ENCODE assay signal across 8 cellular contexts in the genomic region with DNA sequence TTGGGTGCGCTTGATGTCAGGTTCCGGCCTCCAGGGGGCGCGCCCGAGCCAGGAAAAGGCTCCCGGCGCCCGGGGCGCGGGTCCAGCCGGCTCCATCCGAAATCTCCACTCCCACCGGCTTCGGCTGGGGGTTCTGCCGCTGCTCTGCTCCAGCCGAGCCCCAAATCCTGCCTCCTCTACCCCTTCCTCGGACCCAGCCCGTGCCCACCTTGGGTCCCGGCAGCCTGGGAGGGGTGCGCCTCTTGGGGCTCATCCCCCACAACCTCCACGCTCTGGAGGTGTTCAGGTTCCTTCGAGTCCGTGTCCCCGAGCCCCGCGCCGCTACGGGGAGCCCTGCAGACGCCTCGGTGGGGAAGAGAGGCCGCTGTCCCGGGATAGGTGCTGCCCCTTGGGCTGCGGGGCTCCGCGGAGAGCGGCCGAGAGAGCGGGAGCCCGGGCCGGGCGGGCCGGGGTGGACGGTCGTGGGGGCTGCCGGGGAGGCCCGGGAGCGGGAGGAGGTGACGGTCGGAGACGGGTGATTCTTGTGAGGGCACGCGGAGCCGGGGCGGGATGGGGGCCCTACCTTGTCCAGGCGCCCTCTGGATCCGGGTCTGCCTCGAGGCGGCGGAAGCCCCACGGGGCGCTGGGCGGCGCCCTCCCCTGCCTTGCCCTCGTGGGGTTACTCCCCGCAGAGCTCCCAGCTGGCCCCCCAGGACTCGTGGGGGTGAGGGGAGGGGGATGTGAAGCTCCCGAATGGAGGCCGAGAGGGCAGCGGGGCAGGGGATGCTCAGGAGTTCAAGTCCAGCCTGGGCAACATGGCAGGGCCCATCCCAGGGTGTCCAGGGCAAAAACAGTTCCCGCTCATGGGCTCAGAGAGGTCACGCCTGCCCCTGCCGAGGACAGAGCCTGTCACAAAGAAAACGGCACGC. TPM values are rescaled to one million over a fixed set of nuclear protein-coding genes. Genes with fewer than 3 reads are reported as not detected.
DNase-seq lines count a peak whose midpoint lies in the region; ATAC-seq, FAIRE-seq and TF ChIP-seq lines count a peak whose summit lies in the region.

No MANE protein-coding gene starts in this region.

- H3K27me3 Mint-ChIP-seq in activated CD4-positive, alpha-beta T cell treated with anti-CD3 and anti-CD28 coated beads, Interleukin-2, amount 10 ng/mL, durations not matched to agents 7 days and 5 days: peaks cover 6% of the 10 kb centered on the region

- H3K36me3 ChIP-seq in lower lobe of right lung: no peaks in the 10 kb centered on the region

- POLR2A ChIA-PET in AG04450 (lab: Yijun Ruan, JAX): interaction anchor here (0.6 kb wide), 1 partner anchor 86 kb away, joined by 6 read pairs; no protein-coding TSS in a partner anchor
- POLR2A ChIA-PET in activated CD4-positive, alpha-beta T cell treated with anti-CD3 and anti-CD28 coated beads, Interleukin-2, amount 10 ng/mL, durations not matched to agents 7 days and 5 days (lab: Charles Lee): no interaction called here

- H3K9me3 ChIP-seq in AG04450 (ENCODE audit: control insufficient read depth, insufficient read depth, low read length) (no peaks in the 10 kb centered on the region), lower lobe of right lung (no peaks in the 10 kb centered on the region)

- intact Hi-C loops in dorsolateral prefrontal cortex (cut with DNase I) (loop anchor here in 1 of 2 donors (1.0 to 10.0 kb wide), 4 partner anchors 122 to 525 kb away; partner anchors contain the start of gene TTLL12), lower lobe of right lung (cut with DNase I) (no loop called here)

- no peak overlapping the region for H3K27ac Mint-ChIP-seq in activated CD4-positive, alpha-beta T cell treated with anti-CD3 and anti-CD28 coated beads, Interleukin-2, amount 10 ng/mL, durations not matched to agents 7 days and 5 days

- H3K4me3 ChIP-seq in AG04450 (ENCODE audit: low read depth, low read length): peak overlapping the region; percentile 68
- peak overlapping the region; percentile 34 to 83 (median 66) for H3K4me3 ChIP-seq in dorsolateral prefrontal cortex
- peak overlapping the region; percentile 55 for H3K4me3 ChIP-seq in lower lobe of right lung

- peak; percentile 93 for ATAC-seq in lower lobe of right lung
- no peak for ATAC-seq in GM19328 (IDR thresholded peaks at IDR 0.05; ENCODE audit: unreplicated experiment)

- H3K27ac ChIP-seq in AG04450 (ENCODE audit: low read depth, low read length) (no peak overlapping the region), dorsolateral prefrontal cortex (peak overlapping the region in 36 of 59 donors; percentile 1 to 86 (median 63)), lower lobe of right lung (peak overlapping the region; percentile 12)

- no peaks in the 10 kb centered on the region for H3K27me3 ChIP-seq in AG04450 (ENCODE audit: control insufficient read depth, insufficient read depth, low read length)
- H3K27me3 ChIP-seq in dorsolateral prefrontal cortex: no peaks in the 10 kb centered on the region
- no peaks in the 10 kb centered on the region for H3K27me3 ChIP-seq in lower lobe of right lung (ENCODE audit: low read depth)

- no peaks in the 10 kb centered on the region for H3K9me3 Mint-ChIP-seq in activated CD4-positive, alpha-beta T cell treated with anti-CD3 and anti-CD28 coated beads, Interleukin-2, amount 10 ng/mL, durations not matched to agents 7 days and 5 days

- peak; percentile 81 for TF ChIP-seq CTCF in AG04450 (IDR thresholded peaks at IDR 0.05; ENCODE audit: low read depth, low read length)
- TF ChIP-seq CTCF in dorsolateral prefrontal cortex (IDR thresholded peaks at IDR 0.05 in 54 of 56, conservative IDR thresholded peaks at IDR 0.05 in 2 of 56; ENCODE audit: low read depth in 1 of 56, partially characterized antibody in 56 of 56): peak in 54 of 56 donors; percentile 72 to 90 (median 82)
- TF ChIP-seq CTCF in lower lobe of right lung (IDR thresholded peaks at IDR 0.05): peak; percentile 81

- H3K4me1 ChIP-seq in lower lobe of right lung: peaks cover 12% of the 10 kb centered on the region

- DNase-seq in AG04450 (ENCODE audit: low read depth, low spot score) (no peak), GM18507 (ENCODE audit: extremely low spot score, insufficient read length, low read depth) (peak; percentile 74), NCI-H2107 (lab: John Stamatoyannopoulos, UW) (peak; percentile 21), dorsolateral prefrontal cortex (peak; percentile 64 to 84 (median 76)), lower lobe of right lung (peak; percentile 86)
- peak; percentile 83 for DNase-seq in activated CD4-positive, alpha-beta T cell treated with anti-CD3 and anti-CD28 coated beads, Interleukin-2, amount 10 ng/mL, durations not matched to agents 7 days and 5 days
- DNase-seq in stimulated activated CD4-positive, alpha-beta T cell treated with anti-CD3 and anti-CD28 coated beads, TNF-alpha, amount 100 ng/mL, for 1 hour (ENCODE audit: low read depth in 3 of 3, low spot score in 1 of 3): peak; percentile 39 to 80 (median 51)

- CTCF ChIA-PET in AG04450 (lab: Charles Lee): interaction anchor here (0.8 kb wide), 1 partner anchor 155 kb away, joined by 5 read pairs; no protein-coding TSS in a partner anchor
- CTCF ChIA-PET in activated CD4-positive, alpha-beta T cell treated with anti-CD3 and anti-CD28 coated beads, Interleukin-2, amount 10 ng/mL, durations not matched to agents 7 days and 5 days (lab: Charles Lee): interaction anchor here (0.6 kb wide), 1 partner anchor 118 kb away, joined by 4 read pairs; no protein-coding TSS in a partner anchor

- no peaks in the 10 kb centered on the region for H3K36me3 Mint-ChIP-seq in activated CD4-positive, alpha-beta T cell treated with anti-CD3 and anti-CD28 coated beads, Interleukin-2, amount 10 ng/mL, durations not matched to agents 7 days and 5 days (ENCODE audit: low read depth)

- FAIRE-seq in GM18507 (lab: Jason Lieb, UNC): peak; percentile 5

- H3K4me1 Mint-ChIP-seq in activated CD4-positive, alpha-beta T cell treated with anti-CD3 and anti-CD28 coated beads, Interleukin-2, amount 10 ng/mL, durations not matched to agents 7 days and 5 days: no peaks in the 10 kb centered on the region

- H3K4me3 Mint-ChIP-seq in activated CD4-positive, alpha-beta T cell treated with anti-CD3 and anti-CD28 coated beads, Interleukin-2, amount 10 ng/mL, durations not matched to agents 7 days and 5 days: peak overlapping the region; percentile 52

RNA-seq across cellular contexts. Expression of gene CYB5R3, which starts 13.2 kb away (rescaled TPM):
- polyA plus RNA-seq in AG04450 (2011; rRNA removed): 110 and 151 TPM in 2 replicates
- polyA minus RNA-seq in AG04450 (2011; rRNA and poly(A)+ RNA removed): 86.5 and 114 TPM in 2 replicates
- 10 to 100 TPM; 84.3 to 91.9 TPM for total RNA-seq in activated CD4-positive, alpha-beta T cell treated with anti-CD3 and anti-CD28 coated beads, Interleukin-2, amount 10 ng/mL, durations not matched to agents 7 days and 5 days
- total RNA-seq in dorsolateral prefrontal cortex (100 to 1,000 TPM in 119 of 120 experiments, 10 to 100 TPM in 1; 85.4 to 229 (median 131) TPM), lower lobe of right lung (219 TPM)

RNA-seq across cellular contexts. Expression of gene ATP5MGL, which starts 22.0 kb away (rescaled TPM):
- 0.15 TPM in 1 of 2 replicates, not detected in the other for polyA plus RNA-seq in AG04450 (2011; rRNA removed)
- 0.91 and 1.1 TPM in 2 replicates for polyA minus RNA-seq in AG04450 (2011; rRNA and poly(A)+ RNA removed)
- under 1 TPM; 0.45 to 0.71 TPM for total RNA-seq in activated CD4-positive, alpha-beta T cell treated with anti-CD3 and anti-CD28 coated beads, Interleukin-2, amount 10 ng/mL, durations not matched to agents 7 days and 5 days
- total RNA-seq in dorsolateral prefrontal cortex: 1 to 10 TPM in 62 of 120 experiments, under 1 TPM in 31, not detected in 27; 0.65 to 6.3 (median 1.3) TPM
- 1.0 TPM for total RNA-seq in lower lobe of right lung

RNA-seq across cellular contexts. Expression of gene POLDIP3, which starts 47.7 kb away (rescaled TPM):
- polyA plus RNA-seq in AG04450 (2011; rRNA removed): 50.6 and 55.7 TPM in 2 replicates
- polyA minus RNA-seq in AG04450 (2011; rRNA and poly(A)+ RNA removed): 40.2 and 47.8 TPM in 2 replicates
- 10 to 100 TPM; 83.4 to 97.7 TPM for total RNA-seq in activated CD4-positive, alpha-beta T cell treated with anti-CD3 and anti-CD28 coated beads, Interleukin-2, amount 10 ng/mL, durations not matched to agents 7 days and 5 days
- total RNA-seq in dorsolateral prefrontal cortex: 10 to 100 TPM; 47.0 to 95.5 (median 65.3) TPM
- 75.0 TPM for total RNA-seq in lower lobe of right lung

RNA-seq across cellular contexts. Expression of gene A4GALT, which starts 58.3 kb away (rescaled TPM):
- polyA plus RNA-seq in AG04450 (2011; rRNA removed): 1.8 and 2.7 TPM in 2 replicates
- 3.3 and 4.2 TPM in 2 replicates for polyA minus RNA-seq in AG04450 (2011; rRNA and poly(A)+ RNA removed)
- under 1 TPM; 0.29 to 0.35 TPM for total RNA-seq in activated CD4-positive, alpha-beta T cell treated with anti-CD3 and anti-CD28 coated beads, Interleukin-2, amount 10 ng/mL, durations not matched to agents 7 days and 5 days
- total RNA-seq in dorsolateral prefrontal cortex: 10 to 100 TPM in 32 of 120 experiments, 1 to 10 TPM in 88; 1.8 to 24.5 (median 7.7) TPM
- 19.4 TPM for total RNA-seq in lower lobe of right lung
